ENCODE assay signal across 27 cellular contexts in genomic region chr2:66070717-66071602, GRCh38.
DNase-seq lines count a peak whose midpoint lies in the region; ATAC-seq and TF ChIP-seq lines count a peak whose summit lies in the region.
"Had no signal": no experiment of that assay in that cellular context is flagged by ENCODE, and none has a peak within 500 bp of the region (broad histone marks: within the 10 kb centered on the region; RNA-seq: fewer than 3 reads in every experiment).

No MANE protein-coding gene starts in this region.

- H3K4me1 ChIP-seq in endocrine pancreas (ENCODE audit: control insufficient read depth, insufficient read depth, low read length): peaks cover 4% of the 10 kb centered on the region
- H3K4me1 ChIP-seq: A549, ascending aorta, HAP-1, lower lobe of right lung had no signal

- peaks cover 13% of the 10 kb centered on the region for H3K4me1 Mint-ChIP-seq in progenitor cell of endocrine pancreas (ENCODE audit: low read depth)
- H3K4me1 Mint-ChIP-seq: activated naive CD8-positive, alpha-beta T cell treated with anti-CD3 and anti-CD28 coated beads for 36 hours; activated T-helper 17 cell treated with anti-CD3 and anti-CD28 coated beads, Interleukin-2, amount 50 U/mL, for 72 hours had no signal

- H3K4me3 Mint-ChIP-seq in progenitor cell of endocrine pancreas (ENCODE audit: low read depth): peak overlapping the region; percentile 55
- H3K4me3 Mint-ChIP-seq: activated naive CD8-positive, alpha-beta T cell treated with anti-CD3 and anti-CD28 coated beads for 36 hours; activated T-helper 17 cell treated with anti-CD3 and anti-CD28 coated beads, Interleukin-2, amount 50 U/mL, for 72 hours; dendritic cell treated with granulocyte-macrophage colony-stimulating factor and Interleukin-4, amounts not matched to agents 40 ng/mL and 50 ng/mL, for 4 days; neural progenitor cell had no signal

- no peaks in the 10 kb centered on the region for H3K9me3 ChIP-seq in endocrine pancreas (ENCODE audit: control insufficient read depth, low read length)
- H3K9me3 ChIP-seq: A549, ascending aorta, HAP-1, lower lobe of right lung had no signal

- intact Hi-C loops in Right ventricle myocardium inferior (cut with DNase I): no loop called here

- no peak overlapping the region for H3K27ac Mint-ChIP-seq in progenitor cell of endocrine pancreas
- H3K27ac Mint-ChIP-seq: activated naive CD8-positive, alpha-beta T cell treated with anti-CD3 and anti-CD28 coated beads for 36 hours; activated T-helper 17 cell treated with anti-CD3 and anti-CD28 coated beads, Interleukin-2, amount 50 U/mL, for 72 hours; dendritic cell treated with granulocyte-macrophage colony-stimulating factor and Interleukin-4, amounts not matched to agents 40 ng/mL and 50 ng/mL, for 4 days; neural progenitor cell had no signal

- no peaks in the 10 kb centered on the region for H3K36me3 Mint-ChIP-seq in progenitor cell of endocrine pancreas (ENCODE audit: insufficient read depth)
- H3K36me3 Mint-ChIP-seq: activated naive CD8-positive, alpha-beta T cell treated with anti-CD3 and anti-CD28 coated beads for 36 hours; neural progenitor cell had no signal

- peaks cover 10% of the 10 kb centered on the region for H3K27me3 Mint-ChIP-seq in progenitor cell of endocrine pancreas
- H3K27me3 Mint-ChIP-seq: activated naive CD8-positive, alpha-beta T cell treated with anti-CD3 and anti-CD28 coated beads for 36 hours; activated T-helper 17 cell treated with anti-CD3 and anti-CD28 coated beads, Interleukin-2, amount 50 U/mL, for 72 hours; dendritic cell treated with granulocyte-macrophage colony-stimulating factor and Interleukin-4, amounts not matched to agents 40 ng/mL and 50 ng/mL, for 4 days had no signal

- no peak for TF ChIP-seq CTCF in progenitor cell of endocrine pancreas (IDR thresholded peaks at IDR 0.05; ENCODE audit: unreplicated experiment)

- H3K9me3 Mint-ChIP-seq in progenitor cell of endocrine pancreas (ENCODE audit: low read depth): peaks cover 2% of the 10 kb centered on the region
- H3K9me3 Mint-ChIP-seq: activated naive CD8-positive, alpha-beta T cell treated with anti-CD3 and anti-CD28 coated beads for 36 hours; dendritic cell treated with granulocyte-macrophage colony-stimulating factor and Interleukin-4, amounts not matched to agents 40 ng/mL and 50 ng/mL, for 4 days had no signal

- peak overlapping the region; percentile 16 for H3K4me3 ChIP-seq in endocrine pancreas (ENCODE audit: control insufficient read depth, insufficient read depth, low read length)
- H3K4me3 ChIP-seq: A549, ascending aorta, GM12878, HAP-1, lower lobe of right lung, neural progenitor cell, skin epidermis had no signal

- ATAC-seq in GM18511 (IDR thresholded peaks at IDR 0.05; ENCODE audit: unreplicated experiment) (no peak), Right ventricle myocardium inferior (no peak)
- ATAC-seq: A549; activated T-helper 17 cell treated with anti-CD3 and anti-CD28 coated beads, Interleukin-2, amount 50 U/mL, for 72 hours; GM12878; lower lobe of right lung had no signal

- H3K9ac ChIP-seq in endocrine pancreas (ENCODE audit: control insufficient read depth, insufficient read depth, low read length): no peak overlapping the region
- H3K9ac ChIP-seq: neural progenitor cell had no signal

- peaks cover 6% of the 10 kb centered on the region for H3K27me3 ChIP-seq in endocrine pancreas (ENCODE audit: control insufficient read depth, insufficient read depth, low read length)
- H3K27me3 ChIP-seq: ascending aorta, neural progenitor cell had no signal

- DNase-seq in A172 (ENCODE audit: low spot score): peak; percentile 25
- DNase-seq in NCI-H146 (lab: John Stamatoyannopoulos, UW): peak; percentile 68
- DNase-seq in progenitor cell of endocrine pancreas (ENCODE audit: low spot score, unreplicated experiment): no peak
- DNase-seq in NCI-H187 (lab: John Stamatoyannopoulos, UW): no peak
- DNase-seq in DMS53 treated with DMSO at 0.1 percent for 48 hours (lab: John Stamatoyannopoulos, UW; ENCODE audit: unreplicated experiment): no peak
- DNase-seq in Right ventricle myocardium inferior (ENCODE audit: missing footprints): no peak
- DNase-seq: activated CD4-positive, alpha-beta T cell treated with anti-CD3 and anti-CD28 coated beads, Interleukin-2, amount 50 U/mL, for 4 hours; activated CD8-positive, alpha-beta memory T cell treated with anti-CD3 and anti-CD28 coated beads, Interleukin-2, amount 50 U/mL, for 4 hours; activated naive CD8-positive, alpha-beta T cell treated with anti-CD3 and anti-CD28 coated beads for 36 hours; caudate nucleus; lower lobe of right lung; NCI-H1436; NCI-H774; posterior cingulate gyrus; stimulated activated CD4-positive, alpha-beta T cell treated with anti-CD3 and anti-CD28 coated beads, Interleukin-1b, Interleukin-23, amount 100 ng/mL, for 48 hours; SW 1271; T1000 had no signal

- H3K36me3 ChIP-seq in endocrine pancreas (ENCODE audit: control insufficient read depth, insufficient read depth, low read length): no peaks in the 10 kb centered on the region
- H3K36me3 ChIP-seq: ascending aorta, HAP-1, lower lobe of right lung, neural progenitor cell had no signal

Comparison
In these comparisons a context has a peak if more than half of its experiments do, and no peak if none do; other contexts are left out.
1. DNase-seq: peak in A172 (single experiment) and NCI-H146 (single experiment); none in progenitor cell of endocrine pancreas (single experiment), NCI-H187 (0 of 2), DMS53 treated with DMSO at 0.1 percent for 48 hours (single experiment) and Right ventricle myocardium inferior (single experiment).